ENCODE assay signal across 8 cellular contexts in the genomic region with DNA sequence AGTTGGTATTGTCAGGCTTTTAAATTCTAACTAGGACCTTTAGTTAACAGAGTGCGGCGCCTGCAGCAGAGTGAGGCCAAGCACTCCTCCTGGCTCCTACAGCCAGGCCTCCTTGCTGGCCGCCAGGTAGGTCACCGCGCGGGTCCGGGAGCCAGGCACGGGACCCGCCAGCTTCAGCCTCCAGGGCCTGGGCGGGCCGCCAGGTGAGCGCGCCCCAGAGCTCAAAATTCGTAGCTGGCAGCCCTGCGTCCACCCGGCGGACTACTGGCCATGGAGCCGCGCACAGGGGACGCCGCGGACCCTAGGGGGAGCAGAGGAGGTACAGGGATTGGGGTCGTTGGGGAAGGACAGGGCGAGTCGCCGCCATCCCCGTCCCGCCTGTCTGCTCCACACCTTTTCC. TPM values are rescaled to one million over a fixed set of nuclear protein-coding genes. Genes with fewer than 3 reads are reported as not detected.
A peak's percentile ranks its signal among the peaks of the same experiment; 100 is the strongest.
DNase-seq lines count a peak whose midpoint lies in the region; ATAC-seq and TF ChIP-seq lines count a peak whose summit lies in the region.

Gene MAGIX (plus strand): TSS at position 139 of the 400 bp plus-strand sequence. CDS start 132 bp downstream, at position 271.

- no TSS peak for BruUV-seq in Caco-2 (replicated peaks; lab: Mats Ljungman, UMichigan)

- H3K27me3 Mint-ChIP-seq in Caco-2 (ENCODE audit: insufficient read depth, unreplicated experiment), result no peaks in the 10 kb centered on the region

- peak within 1 kb of the TSS; percentile 73 for H3K4me3 Mint-ChIP-seq in Caco-2 (ENCODE audit: unreplicated experiment)

- DNase-seq in Caco-2 (no peak), Peyer's patch (no peak), esophagus muscularis mucosa (ENCODE audit: extremely low spot score) (no peak), ovary (peak in 2 of 5 donors; percentile 44 to 50), GM13976 (ENCODE audit: low spot score) (no peak), RKO (ENCODE audit: low spot score) (no peak)

- in situ Hi-C loops in GM13976 (cut with MboI; ENCODE audit: low sequenced_read_pairs, unreplicated experiment), result no loop called here

- CTCF ChIA-PET in Caco-2 (lab: Charles Lee), result no interaction called here

- TF ChIP-seq POLR2A in Peyer's patch (IDR thresholded peaks at IDR 0.05) (no peak), esophagus muscularis mucosa (IDR thresholded peaks at IDR 0.05; ENCODE audit: low read depth) (no peak), ovary (IDR thresholded peaks at IDR 0.05) (no peak), GM18505 (IDR thresholded peaks at IDR 0.05; ENCODE audit: borderline replicate concordance, extremely low read depth, insufficient read depth, insufficient read length) (no peak)

- peaks cover 9% of the 10 kb centered on the region for H3K36me3 Mint-ChIP-seq in Caco-2 (ENCODE audit: insufficient read depth, unreplicated experiment)

- TF ChIP-seq EP300 in esophagus muscularis mucosa (IDR thresholded peaks at IDR 0.05) (no peak), ovary (IDR thresholded peaks at IDR 0.05) (no peak)

- H3K9me3 Mint-ChIP-seq in Caco-2 (ENCODE audit: unreplicated experiment), result no peaks in the 10 kb centered on the region

- H3K4me1 ChIP-seq in Caco-2, result no peaks in the 10 kb centered on the region
- H3K4me1 ChIP-seq in Peyer's patch, result peaks cover 0 to 14% (median 0%) of the 10 kb centered on the region in 4 donors
- H3K4me1 ChIP-seq in esophagus muscularis mucosa, result peaks cover 0 to 34% (median 22%) of the 10 kb centered on the region in 4 donors
- no peaks in the 10 kb centered on the region for H3K4me1 ChIP-seq in ovary (ENCODE audit: insufficient read depth)

- POLR2A ChIA-PET in Caco-2 (lab: Charles Lee), result no interaction called here

- no peaks in the 10 kb centered on the region for H3K36me3 ChIP-seq in Caco-2 (ENCODE audit: control insufficient read depth, insufficient read depth, low read length)
- no peaks in the 10 kb centered on the region for H3K36me3 ChIP-seq in Peyer's patch
- no peaks in the 10 kb centered on the region for H3K36me3 ChIP-seq in esophagus muscularis mucosa
- H3K36me3 ChIP-seq in ovary, result no peaks in the 10 kb centered on the region

- peak within 1 kb of the TSS; percentile 89 for H3K27ac Mint-ChIP-seq in Caco-2 (ENCODE audit: unreplicated experiment)

- H3K27ac ChIP-seq in Peyer's patch (peak within 1 kb of the TSS; percentile 79 to 98 (median 92)), esophagus muscularis mucosa (replicated peaks in 1 of 4) (peak within 1 kb of the TSS; percentile 86 to 91 (median 90)), ovary (peak within 1 kb of the TSS; percentile 66 to 88)

- no CpG with 5 or more reads among the region's 28 CpGs for WGBS in esophagus muscularis mucosa
- WGBS in ovary, 3 donors, result 66 to 76% (median 72%) methylated on average over 26 to 28 of the region's 28 CpGs

- H3K4me1 Mint-ChIP-seq in Caco-2 (ENCODE audit: low read depth, unreplicated experiment), result peaks cover 7% of the 10 kb centered on the region

- H3K9me3 ChIP-seq in Caco-2, result no peaks in the 10 kb centered on the region
- no peaks in the 10 kb centered on the region for H3K9me3 ChIP-seq in Peyer's patch
- no peaks in the 10 kb centered on the region for H3K9me3 ChIP-seq in esophagus muscularis mucosa
- no peaks in the 10 kb centered on the region for H3K9me3 ChIP-seq in ovary

- no peaks in the 10 kb centered on the region for H3K27me3 ChIP-seq in Caco-2 (replicated peaks; ENCODE audit: control insufficient read depth, insufficient read depth, low read length)
- H3K27me3 ChIP-seq in Peyer's patch, result no peaks in the 10 kb centered on the region
- H3K27me3 ChIP-seq in esophagus muscularis mucosa, result no peaks in the 10 kb centered on the region
- no peaks in the 10 kb centered on the region for H3K27me3 ChIP-seq in ovary

- no peak for TF ChIP-seq CTCF in Caco-2 (IDR thresholded peaks at IDR 0.05; ENCODE audit: insufficient read depth in 1 of 2, low read depth in 1 of 2, low read length in 1 of 2, severe bottlenecking in 1 of 2, unreplicated experiment in 1 of 2)
- no peak for TF ChIP-seq CTCF in Peyer's patch (IDR thresholded peaks at IDR 0.05)
- no peak for TF ChIP-seq CTCF in esophagus muscularis mucosa (IDR thresholded peaks at IDR 0.05)
- TF ChIP-seq CTCF in ovary (IDR thresholded peaks at IDR 0.05), result no peak
- TF ChIP-seq CTCF in GM13976 (IDR thresholded peaks at IDR 0.05; ENCODE audit: borderline replicate concordance, control extremely low read depth, extremely low read depth, insufficient read depth, missing control alignments), result no peak

- ATAC-seq in GM18505 (IDR thresholded peaks at IDR 0.05; ENCODE audit: unreplicated experiment), result no peak
- ATAC-seq in HG02970 (IDR thresholded peaks at IDR 0.05; ENCODE audit: low FRiP score, unreplicated experiment), result no peak

- intact Hi-C loops in Caco-2 (cut with micrococcal nuclease; ENCODE audit: unreplicated experiment) (no loop called here), esophagus muscularis mucosa (cut with DNase I) (loop anchor here (10.0 kb wide), 1 partner anchor 1508 kb away; the partner anchor contains the start of genes ELK1 and UXT), ovary (cut with DNase I) (no loop called here)

- peak within 1 kb of the TSS; percentile 41 for H3K4me3 ChIP-seq in Caco-2 (ENCODE audit: low read depth, low read length)
- peak within 1 kb of the TSS; percentile 33 to 57 (median 42) for H3K4me3 ChIP-seq in Peyer's patch
- peak within 1 kb of the TSS; percentile 46 to 57 (median 50) for H3K4me3 ChIP-seq in esophagus muscularis mucosa
- H3K4me3 ChIP-seq in ovary, result peak within 1 kb of the TSS; percentile 40

RNA-seq across cellular contexts. Expression of gene MAGIX, which starts in this region (rescaled TPM):
- total RNA-seq in Caco-2 (2022) (1.5 and 2.1 TPM in 2 replicates), Peyer's patch (10 to 100 TPM in 2 of 4 donors, 1 to 10 TPM in 1, not detected in 1; 5.8 to 14.4 (median 11.6) TPM), esophagus muscularis mucosa (1 to 10 TPM; 1.5 to 4.2 (median 3.6) TPM), ovary (10 to 100 TPM in 1 of 7 donors, 1 to 10 TPM in 6; 1.3 to 22.5 (median 2.0) TPM)
- under 1 TPM; 0.32 to 0.82 TPM for polyA plus RNA-seq in ovary
